ENCODE assay signal across 14 cellular contexts in genomic region chr5:121189569-121190305, GRCh38.
DNase-seq lines count a peak whose midpoint lies in the region; ATAC-seq and TF ChIP-seq lines count a peak whose summit lies in the region.
"Had no signal": no experiment of that assay in that cellular context is flagged by ENCODE, and none has a peak within 500 bp of the region (broad histone marks: within the 10 kb centered on the region; RNA-seq: fewer than 3 reads in every experiment).

No MANE protein-coding gene starts in this region.

- in situ Hi-C loops in astrocyte of the spinal cord (cut with HindIII; ENCODE audit: low sequenced_read_pairs) = no loop called here

- intact Hi-C loops in CD4-positive, alpha-beta T cell (cut with DNase I, micrococcal nuclease) = no loop called here
- intact Hi-C loops in right lobe of liver (cut with DNase I) = no loop called here

- peaks cover 8% of the 10 kb centered on the region for H3K9me3 Mint-ChIP-seq in CD4-positive, alpha-beta T cell
- H3K9me3 Mint-ChIP-seq: dendritic cell treated with granulocyte-macrophage colony-stimulating factor and Interleukin-4, amounts not matched to agents 40 ng/mL and 50 ng/mL, for 4 days; neural progenitor cell; type B pancreatic cell had no signal

- ATAC-seq in CD4-positive, alpha-beta T cell (ENCODE audit: poor library complexity) = no peak
- ATAC-seq in upper lobe of left lung (ENCODE audit: low FRiP score in 2 of 2) (no peak), right lobe of liver (no peak)

- no peaks in the 10 kb centered on the region for H3K4me1 Mint-ChIP-seq in CD4-positive, alpha-beta T cell (ENCODE audit: low read depth)

- WGBS in upper lobe of left lung, 2 donors = 63 to 66% methylated on average over 3 of the region's 3 CpGs
- WGBS in right lobe of liver (ENCODE audit: insufficient coverage, low coverage, low lambda C conversion rate, missing lambda C conversion rate) = 39% methylated on average over 3 of the region's 3 CpGs

- H3K36me3 ChIP-seq in BE2C = no peaks in the 10 kb centered on the region
- no peaks in the 10 kb centered on the region for H3K36me3 ChIP-seq in upper lobe of left lung
- H3K36me3 ChIP-seq in right lobe of liver = no peaks in the 10 kb centered on the region
- H3K36me3 ChIP-seq: neural progenitor cell had no signal

- TF ChIP-seq CTCF in BE2C (IDR thresholded peaks at IDR 0.05; ENCODE audit: low read depth, low read length) (no peak), astrocyte of the spinal cord (IDR thresholded peaks at IDR 0.05; ENCODE audit: low read depth, low read length) (no peak), upper lobe of left lung (IDR thresholded peaks at IDR 0.05) (no peak), right lobe of liver (IDR thresholded peaks at IDR 0.05) (no peak)
- TF ChIP-seq CTCF in CD4-positive, alpha-beta T cell (IDR thresholded peaks at IDR 0.05) = no peak

- no peak for TF ChIP-seq EP300 in upper lobe of left lung (IDR thresholded peaks at IDR 0.05)

- H3K27ac ChIP-seq in CD4-positive, alpha-beta T cell (ENCODE audit: low read depth, low read length) = no peak overlapping the region
- H3K27ac ChIP-seq in upper lobe of left lung (no peak overlapping the region), right lobe of liver (no peak overlapping the region)
- H3K27ac ChIP-seq: neural progenitor cell had no signal

- POLR2A ChIA-PET in CD4-positive, alpha-beta T cell (lab: Charles Lee) = no interaction called here

- peak; percentile 72 for DNase-seq in BE2C
- DNase-seq in Kasumi-1 (lab: John Stamatoyannopoulos, UW) = peak; percentile 40 to 65
- peak; percentile 79 for DNase-seq in astrocyte of the spinal cord (ENCODE audit: low read depth, low spot score)
- DNase-seq in kidney tubule cell (ENCODE audit: low spot score) = peak; percentile 11
- DNase-seq in CD4-positive, alpha-beta T cell = no peak
- DNase-seq in upper lobe of left lung = no peak
- no peak for DNase-seq in activated naive CD4-positive, alpha-beta T cell treated with Interleukin-2 at 50 U/mL for 16 hours
- no peak for DNase-seq in right lobe of liver
- DNase-seq: activated CD8-positive, alpha-beta memory T cell treated with anti-CD3 and anti-CD28 coated beads, Interleukin-2, amount 50 U/mL, for 4 hours; DMS79; NCI-H1436 treated with DMSO at 0.1 percent for 48 hours had no signal

- H3K4me3 Mint-ChIP-seq in CD4-positive, alpha-beta T cell = no peak overlapping the region
- H3K4me3 Mint-ChIP-seq: dendritic cell treated with granulocyte-macrophage colony-stimulating factor and Interleukin-4, amounts not matched to agents 40 ng/mL and 50 ng/mL, for 4 days; neural progenitor cell; type B pancreatic cell had no signal

- H3K9me3 ChIP-seq in BE2C = no peaks in the 10 kb centered on the region
- no peaks in the 10 kb centered on the region for H3K9me3 ChIP-seq in CD4-positive, alpha-beta T cell (ENCODE audit: control insufficient read depth, low read length)
- no peaks in the 10 kb centered on the region for H3K9me3 ChIP-seq in upper lobe of left lung
- H3K9me3 ChIP-seq in right lobe of liver = no peaks in the 10 kb centered on the region

- no peaks in the 10 kb centered on the region for H3K27me3 ChIP-seq in BE2C
- H3K27me3 ChIP-seq in CD4-positive, alpha-beta T cell (ENCODE audit: control insufficient read depth, insufficient read depth, low read length) = no peaks in the 10 kb centered on the region
- no peaks in the 10 kb centered on the region for H3K27me3 ChIP-seq in upper lobe of left lung
- H3K27me3 ChIP-seq in right lobe of liver = no peaks in the 10 kb centered on the region
- H3K27me3 ChIP-seq: neural progenitor cell had no signal

- H3K4me1 ChIP-seq in BE2C (peaks cover 14% of the 10 kb centered on the region), upper lobe of left lung (no peaks in the 10 kb centered on the region), right lobe of liver (no peaks in the 10 kb centered on the region)
- H3K4me1 ChIP-seq: neural progenitor cell had no signal

- CTCF ChIA-PET in CD4-positive, alpha-beta T cell (lab: Charles Lee) = no interaction called here

- no peak overlapping the region for H3K4me3 ChIP-seq in BE2C (ENCODE audit: low read depth, low read length)
- no peak overlapping the region for H3K4me3 ChIP-seq in astrocyte of the spinal cord (ENCODE audit: low read depth, low read length)
- H3K4me3 ChIP-seq in upper lobe of left lung = no peak overlapping the region
- no peak overlapping the region for H3K4me3 ChIP-seq in right lobe of liver
- H3K4me3 ChIP-seq: neural progenitor cell had no signal

- H3K27ac Mint-ChIP-seq in CD4-positive, alpha-beta T cell = no peak overlapping the region
- H3K27ac Mint-ChIP-seq: dendritic cell treated with granulocyte-macrophage colony-stimulating factor and Interleukin-4, amounts not matched to agents 40 ng/mL and 50 ng/mL, for 4 days; neural progenitor cell; type B pancreatic cell had no signal

- TF ChIP-seq POLR2A in upper lobe of left lung (IDR thresholded peaks at IDR 0.05) (no peak), right lobe of liver (IDR thresholded peaks at IDR 0.05) (no peak)

- no peaks in the 10 kb centered on the region for H3K27me3 Mint-ChIP-seq in CD4-positive, alpha-beta T cell
- H3K27me3 Mint-ChIP-seq: dendritic cell treated with granulocyte-macrophage colony-stimulating factor and Interleukin-4, amounts not matched to agents 40 ng/mL and 50 ng/mL, for 4 days; type B pancreatic cell had no signal

- H3K36me3 Mint-ChIP-seq in CD4-positive, alpha-beta T cell (ENCODE audit: low read depth) = no peaks in the 10 kb centered on the region
- H3K36me3 Mint-ChIP-seq: neural progenitor cell, type B pancreatic cell had no signal

Comparison
In these comparisons a context has a peak if more than half of its experiments do, and no peak if none do; other contexts are left out.
1. DNase-seq: peak in BE2C (single experiment), Kasumi-1 (2 of 2), astrocyte of the spinal cord (single experiment) and kidney tubule cell (single experiment); none in CD4-positive, alpha-beta T cell (0 of 10), upper lobe of left lung (0 of 2), activated naive CD4-positive, alpha-beta T cell treated with Interleukin-2 at 50 U/mL for 16 hours (single experiment) and right lobe of liver (0 of 3).